1 cellular context compared by ENCODE assay signal in the genomic region with DNA sequence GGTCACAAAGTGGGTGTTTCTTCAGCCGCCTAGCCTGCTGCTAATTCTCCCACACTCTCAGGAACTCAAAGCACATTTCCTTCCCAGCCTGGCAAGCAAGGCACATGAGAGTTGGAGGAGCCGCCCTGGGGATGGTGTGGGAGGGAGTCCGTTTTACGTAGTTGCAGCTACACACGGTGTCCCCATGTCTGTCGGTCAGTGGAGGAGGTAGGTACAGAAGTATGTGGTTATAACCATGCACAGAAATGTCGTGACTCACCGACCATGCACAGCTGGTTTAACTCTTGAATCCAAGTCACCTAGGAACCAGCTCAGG.
TF ChIP-seq lines count a peak whose summit lies in the region.

No MANE protein-coding gene starts in this region.

TF ChIP-seq in HepG2, 621 proteins besides CTCF, POLR2A, EP300 and RAD21:
- no peak for TF ChIP-seq ZNF556 (CRISPR knock-in tag; IDR thresholded peaks at IDR 0.05; ENCODE audit: borderline replicate concordance)
- TF ChIP-seq KLF6 (CRISPR knock-in tag; IDR thresholded peaks at IDR 0.05), result no peak
- TF ChIP-seq HNRNPH1 (optimal IDR thresholded peaks at IDR 0.05; ENCODE audit: low read depth, low read length), result no peak
- no peak for TF ChIP-seq ZBTB34 (CRISPR knock-in tag; IDR thresholded peaks at IDR 0.05)
- no peak for TF ChIP-seq REXO4 (CRISPR knock-in tag; IDR thresholded peaks at IDR 0.05; ENCODE audit: borderline replicate concordance)
- no peak for TF ChIP-seq HNRNPL (IDR thresholded peaks at IDR 0.05; ENCODE audit: low read depth, low read length)
- TF ChIP-seq, protein P1, sequence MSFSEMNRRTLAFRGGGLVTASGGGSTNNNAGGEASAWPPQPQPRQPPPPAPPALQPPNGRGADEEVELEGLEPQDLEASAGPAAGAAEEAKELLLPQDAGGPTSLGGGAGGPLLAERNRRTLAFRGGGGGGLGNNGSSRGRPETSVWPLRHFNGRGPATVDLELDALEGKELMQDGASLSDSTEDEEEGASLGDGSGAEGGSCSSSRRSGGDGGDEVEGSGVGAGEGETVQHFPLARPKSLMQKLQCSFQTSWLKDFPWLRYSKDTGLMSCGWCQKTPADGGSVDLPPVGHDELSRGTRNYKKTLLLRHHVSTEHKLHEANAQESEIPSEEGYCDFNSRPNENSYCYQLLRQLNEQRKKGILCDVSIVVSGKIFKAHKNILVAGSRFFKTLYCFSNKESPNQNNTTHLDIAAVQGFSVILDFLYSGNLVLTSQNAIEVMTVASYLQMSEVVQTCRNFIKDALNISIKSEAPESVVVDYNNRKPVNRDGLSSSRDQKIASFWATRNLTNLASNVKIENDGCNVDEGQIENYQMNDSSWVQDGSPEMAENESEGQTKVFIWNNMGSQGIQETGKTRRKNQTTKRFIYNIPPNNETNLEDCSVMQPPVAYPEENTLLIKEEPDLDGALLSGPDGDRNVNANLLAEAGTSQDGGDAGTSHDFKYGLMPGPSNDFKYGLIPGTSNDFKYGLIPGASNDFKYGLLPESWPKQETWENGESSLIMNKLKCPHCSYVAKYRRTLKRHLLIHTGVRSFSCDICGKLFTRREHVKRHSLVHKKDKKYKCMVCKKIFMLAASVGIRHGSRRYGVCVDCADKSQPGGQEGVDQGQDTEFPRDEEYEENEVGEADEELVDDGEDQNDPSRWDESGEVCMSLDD (CRISPR knock-in tag; IDR thresholded peaks at IDR 0.05; ENCODE audit: borderline replicate concordance), result no peak
- TF ChIP-seq DNMT3B (CRISPR knock-in tag; conservative IDR thresholded peaks at IDR 0.05), result no peak
- no peak for TF ChIP-seq EEA1 (CRISPR knock-in tag; IDR thresholded peaks at IDR 0.05; ENCODE audit: borderline replicate concordance)
- no peak for TF ChIP-seq MYNN (CRISPR knock-in tag; IDR thresholded peaks at IDR 0.05; ENCODE audit: low read depth)
- no peak for TF ChIP-seq TCF7 (IDR thresholded peaks at IDR 0.05; ENCODE audit: low read depth)
- TF ChIP-seq NR3C1 (CRISPR knock-in tag; IDR thresholded peaks at IDR 0.05), result no peak
- TF ChIP-seq ZNF280B (CRISPR knock-in tag; IDR thresholded peaks at IDR 0.05; ENCODE audit: borderline replicate concordance), result no peak
- TF ChIP-seq, protein P2, sequence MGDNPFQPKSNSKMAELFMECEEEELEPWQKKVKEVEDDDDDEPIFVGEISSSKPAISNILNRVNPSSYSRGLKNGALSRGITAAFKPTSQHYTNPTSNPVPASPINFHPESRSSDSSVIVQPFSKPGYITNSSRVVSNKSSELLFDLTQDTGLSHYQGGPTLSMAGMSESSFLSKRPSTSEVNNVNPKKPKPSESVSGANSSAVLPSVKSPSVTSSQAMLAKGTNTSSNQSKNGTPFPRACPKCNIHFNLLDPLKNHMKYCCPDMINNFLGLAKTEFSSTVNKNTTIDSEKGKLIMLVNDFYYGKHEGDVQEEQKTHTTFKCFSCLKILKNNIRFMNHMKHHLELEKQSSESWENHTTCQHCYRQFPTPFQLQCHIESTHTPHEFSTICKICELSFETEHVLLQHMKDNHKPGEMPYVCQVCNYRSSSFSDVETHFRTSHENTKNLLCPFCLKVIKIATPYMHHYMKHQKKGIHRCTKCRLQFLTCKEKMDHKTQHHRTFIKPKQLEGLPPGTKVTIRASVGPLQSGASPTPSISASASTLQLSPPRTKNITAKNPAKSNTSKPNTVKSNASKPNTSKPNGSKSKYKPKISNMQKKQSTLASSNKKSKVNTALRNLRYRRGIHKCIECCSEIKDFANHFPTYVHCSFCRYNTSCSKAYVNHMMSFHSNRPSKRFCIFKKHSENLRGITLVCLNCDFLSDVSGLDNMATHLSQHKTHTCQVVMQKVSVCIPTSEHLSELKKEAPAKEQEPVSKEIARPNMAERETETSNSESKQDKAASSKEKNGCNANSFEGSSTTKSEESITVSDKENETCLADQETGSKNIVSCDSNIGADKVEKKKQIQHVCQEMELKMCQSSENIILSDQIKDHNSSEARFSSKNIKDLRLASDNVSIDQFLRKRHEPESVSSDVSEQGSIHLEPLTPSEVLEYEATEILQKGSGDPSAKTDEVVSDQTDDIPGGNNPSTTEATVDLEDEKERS (CRISPR knock-in tag; IDR thresholded peaks at IDR 0.05), result no peak
- TF ChIP-seq ZNF432 (CRISPR knock-in tag; IDR thresholded peaks at IDR 0.05; ENCODE audit: borderline replicate concordance), result no peak
- no peak for TF ChIP-seq PITX1 (CRISPR knock-in tag; IDR thresholded peaks at IDR 0.05)
